In genomic region chr3:8981700-8982099, GRCh38 we compare ENCODE assay signal across 19 cellular contexts. TPM values are rescaled to one million over a fixed set of nuclear protein-coding genes. Genes with fewer than 3 reads are reported as not detected.
A peak's percentile ranks its signal among the peaks of the same experiment; 100 is the strongest.
DNase-seq lines count a peak whose midpoint lies in the region; ATAC-seq and TF ChIP-seq lines count a peak whose summit lies in the region.
"Had no signal": no experiment of that assay in that cellular context is flagged by ENCODE, and none has a peak within 500 bp of the region (broad histone marks: within the 10 kb centered on the region; RNA-seq: fewer than 3 reads in every experiment).

No MANE protein-coding gene starts in this region.

- no peak overlapping the region for H3K4me3 Mint-ChIP-seq in stimulated activated naive B cell treated with anti-CD40 and anti-IgM and Interleukin-4, amounts not matched to agents 10 μg/mL and 1 μg/mL and 100 μg/mL, for 72 hours
- H3K4me3 Mint-ChIP-seq: B cell had no signal

- H3K4me3 ChIP-seq in HEK293 (ENCODE audit: low read depth, low read length) (no peak overlapping the region), esophagus muscularis mucosa (no peak overlapping the region), right lobe of liver (no peak overlapping the region)
- H3K4me3 ChIP-seq: GM12878 had no signal

- H3K4me1 Mint-ChIP-seq in stimulated activated naive B cell treated with anti-CD40 and anti-IgM and Interleukin-4, amounts not matched to agents 10 μg/mL and 1 μg/mL and 100 μg/mL, for 72 hours = peaks cover 16 to 28% of the 10 kb centered on the region in 2 donors

- peak in 3 of 4 donors; percentile 66 to 79 (median 68) for ATAC-seq in right lobe of liver
- ATAC-seq in stimulated activated naive B cell treated with anti-CD40 and anti-IgM and Interleukin-4, amounts not matched to agents 10 μg/mL and 1 μg/mL and 100 μg/mL, for 72 hours (replicated peaks) = no peak
- no peak for ATAC-seq in HG03432 (IDR thresholded peaks at IDR 0.05; ENCODE audit: unreplicated experiment)
- ATAC-seq in HG02678 (IDR thresholded peaks at IDR 0.05; ENCODE audit: unreplicated experiment) = no peak

- no peaks in the 10 kb centered on the region; the same call in 1 of the 2 replicates for H3K9me3 ChIP-seq in HEK293 (ENCODE audit: control insufficient read depth, insufficient read depth, low read depth, low read length)
- peaks cover 0 to 11% (median 7%) of the 10 kb centered on the region in 4 donors for H3K9me3 ChIP-seq in esophagus muscularis mucosa
- H3K9me3 ChIP-seq in right lobe of liver = no peaks in the 10 kb centered on the region

- TF ChIP-seq POLR2A in esophagus muscularis mucosa (IDR thresholded peaks at IDR 0.05; ENCODE audit: low read depth) (no peak), right lobe of liver (IDR thresholded peaks at IDR 0.05) (no peak)

- 80% methylated on average over 9 of the region's 9 CpGs for WGBS in esophagus muscularis mucosa
- WGBS in right lobe of liver (ENCODE audit: insufficient coverage, low coverage, low lambda C conversion rate, missing lambda C conversion rate) = 38% methylated on average over 9 of the region's 9 CpGs

- TF ChIP-seq EP300 in esophagus muscularis mucosa (IDR thresholded peaks at IDR 0.05) = no peak

- peaks cover 21 to 24% of the 10 kb centered on the region in 2 donors for H3K27me3 Mint-ChIP-seq in stimulated activated naive B cell treated with anti-CD40 and anti-IgM and Interleukin-4, amounts not matched to agents 10 μg/mL and 1 μg/mL and 100 μg/mL, for 72 hours

- peak overlapping the region; percentile 72 for H3K27ac Mint-ChIP-seq in stimulated activated naive B cell treated with anti-CD40 and anti-IgM and Interleukin-4, amounts not matched to agents 10 μg/mL and 1 μg/mL and 100 μg/mL, for 72 hours
- H3K27ac Mint-ChIP-seq: B cell had no signal

- intact Hi-C loops in esophagus muscularis mucosa (cut with DNase I) = no loop called here
- intact Hi-C loops in right lobe of liver (cut with DNase I) = no loop called here

- H3K27me3 ChIP-seq in esophagus muscularis mucosa = peaks cover 0 to 27% (median 0%) of the 10 kb centered on the region in 4 donors
- no peaks in the 10 kb centered on the region for H3K27me3 ChIP-seq in right lobe of liver

- H3K36me3 ChIP-seq in HEK293 (ENCODE audit: control insufficient read depth in 2 of 2, insufficient read depth in 1 of 2, low read length in 2 of 2) (no peaks in the 10 kb centered on the region), esophagus muscularis mucosa (peaks cover 0 to 6% (median 3%) of the 10 kb centered on the region in 4 donors), right lobe of liver (no peaks in the 10 kb centered on the region)

- no peaks in the 10 kb centered on the region for H3K36me3 Mint-ChIP-seq in stimulated activated naive B cell treated with anti-CD40 and anti-IgM and Interleukin-4, amounts not matched to agents 10 μg/mL and 1 μg/mL and 100 μg/mL, for 72 hours

- CTCF ChIA-PET in HEK293 (lab: Yijun Ruan, JAX) = interaction anchor here (0.6 to 1.9 kb wide), 4 partner anchors 14 to 870 kb away, joined by 3 to 5 read pairs (median 4); no protein-coding TSS in a partner anchor

- H3K9me3 Mint-ChIP-seq in stimulated activated naive B cell treated with anti-CD40 and anti-IgM and Interleukin-4, amounts not matched to agents 10 μg/mL and 1 μg/mL and 100 μg/mL, for 72 hours = peaks cover 3 to 10% of the 10 kb centered on the region in 2 donors

- POLR2A ChIA-PET in HEK293 (lab: Yijun Ruan, JAX) = no interaction called here

- DNase-seq in esophagus muscularis mucosa (ENCODE audit: extremely low spot score) (peak; percentile 89), right lobe of liver (no peak), retina (no peak)
- DNase-seq in stimulated activated naive B cell treated with anti-CD40 and anti-IgM and Interleukin-4, amounts not matched to agents 10 μg/mL and 1 μg/mL and 100 μg/mL, for 72 hours = no peak
- DNase-seq: DND-41, KG1, NCI-H1092, NCI-H1436, NCI-H187 treated with DMSO at 0.1 percent for 48 hours, NCI-H2107, NCI-H446 treated with DMSO at 0.1 percent for 48 hours, NCI-H526 treated with DMSO at 0.1 percent for 48 hours, Right ventricle myocardium superior had no signal

- H3K4me1 ChIP-seq in HEK293 (ENCODE audit: control insufficient read depth, insufficient read depth, low read length) = no peaks in the 10 kb centered on the region
- H3K4me1 ChIP-seq in esophagus muscularis mucosa = peaks cover 0 to 5% (median 2%) of the 10 kb centered on the region in 4 donors
- peaks cover 0 to 21% (median 0%) of the 10 kb centered on the region in 4 donors for H3K4me1 ChIP-seq in right lobe of liver

- H3K27ac ChIP-seq in HEK293 (ENCODE audit: extremely low read depth, low read depth, low read length) = no peak overlapping the region
- H3K27ac ChIP-seq in esophagus muscularis mucosa (replicated peaks in 1 of 4) = no peak overlapping the region
- peak overlapping the region in 2 of 3 donors; percentile 43 to 68 for H3K27ac ChIP-seq in right lobe of liver
- H3K27ac ChIP-seq: HL-60 had no signal

- TF ChIP-seq CTCF in HEK293 (tag by site-specific recombination; IDR thresholded peaks at IDR 0.05) (no peak), esophagus muscularis mucosa (IDR thresholded peaks at IDR 0.05) (no peak), right lobe of liver (IDR thresholded peaks at IDR 0.05) (no peak)

TF ChIP-seq in HEK293, 187 proteins besides CTCF, POLR2A, EP300 and RAD21:
- TF ChIP-seq ZNF112 (tag by site-specific recombination; IDR thresholded peaks at IDR 0.05) (no peak), MZF1 (tag by site-specific recombination; IDR thresholded peaks at IDR 0.05; ENCODE audit: borderline replicate concordance) (no peak), ZNF157 (tag by site-specific recombination; IDR thresholded peaks at IDR 0.05) (0 out of 2 replicates have a peak, but pooled peaks have one; percentile 8), GLIS2 (tag by site-specific recombination; IDR thresholded peaks at IDR 0.05) (no peak)

RNA-seq across cellular contexts. Expression of gene RAD18, which starts 18.4 kb away (rescaled TPM):
- total RNA-seq in esophagus muscularis mucosa (1 to 10 TPM; 3.4 to 6.6 (median 5.2) TPM), right lobe of liver (1 to 10 TPM; 1.9 to 5.1 (median 4.3) TPM)

Comparison
In these comparisons a context has a peak if more than half of its experiments do, and no peak if none do; other contexts are left out.
1. H3K27ac ChIP-seq: peak in right lobe of liver (2 of 3); none in HEK293 (single experiment) and esophagus muscularis mucosa (0 of 4).
2. ATAC-seq: peak in right lobe of liver (3 of 4); none in stimulated activated naive B cell treated with anti-CD40 and anti-IgM and Interleukin-4, amounts not matched to agents 10 μg/mL and 1 μg/mL and 100 μg/mL, for 72 hours (0 of 2), HG03432 (single experiment) and HG02678 (single experiment).